Comparison of ENCODE assay signal across 8 cellular contexts in the genomic region with DNA sequence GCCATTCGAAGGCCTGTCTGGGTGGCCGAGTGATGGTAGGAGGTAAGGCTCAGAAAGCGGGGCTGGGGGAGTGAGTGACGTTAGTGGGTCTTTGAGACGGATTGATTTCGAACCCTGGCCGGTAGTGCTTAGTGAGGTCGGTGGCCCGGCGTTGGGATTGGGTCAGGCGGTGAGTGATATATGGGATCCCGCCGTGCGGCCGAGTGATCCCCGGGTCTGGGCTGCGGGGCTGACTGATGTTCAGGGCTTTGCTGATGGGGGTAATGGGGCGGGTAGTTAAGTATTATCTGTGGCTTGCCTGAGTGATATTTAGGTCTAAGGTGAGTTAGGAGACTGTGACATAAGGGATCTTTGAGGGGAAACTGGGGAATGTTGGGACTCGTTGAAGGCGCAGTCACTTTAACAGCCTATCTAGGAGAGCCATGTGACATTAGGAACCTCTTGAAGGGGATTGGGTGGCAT. TPM values are rescaled to one million over a fixed set of nuclear protein-coding genes. Genes with fewer than 3 reads are reported as not detected.
DNase-seq lines count a peak whose midpoint lies in the region; ATAC-seq and TF ChIP-seq lines count a peak whose summit lies in the region.

No MANE protein-coding gene starts in this region.

- peak overlapping the region; percentile 95 for H2AK5ac ChIP-seq in mesendoderm (ENCODE audit: low read length)

- H4K5ac ChIP-seq in mesendoderm (ENCODE audit: low read length), result no peak overlapping the region

- no peak for DNase-seq in CD4-positive, alpha-beta memory T cell
- DNase-seq in cardiac fibroblast (ENCODE audit: low read depth in 2 of 2), result no peak
- peak; percentile 14 for DNase-seq in mesendoderm
- peak in 1 of 2 donors; percentile 77 for DNase-seq in aorta
- DNase-seq in HCEC 1CT, result no peak
- DNase-seq in effector CD4-positive, alpha-beta T cell, result no peak
- DNase-seq in CD1c-positive myeloid dendritic cell (ENCODE audit: extremely low spot score), result no peak

- peaks cover 22% of the 10 kb centered on the region for H3K36me3 ChIP-seq in CD4-positive, alpha-beta memory T cell (ENCODE audit: insufficient read depth, low read length)
- H3K36me3 ChIP-seq in mesendoderm (ENCODE audit: control insufficient read depth, insufficient read depth, low read length) (peaks cover 7% of the 10 kb centered on the region), aorta (ENCODE audit: control insufficient read depth in 1 of 2, insufficient read depth in 2 of 2, low read length in 1 of 2) (peaks cover 0 to 3% of the 10 kb centered on the region in 2 donors)

- peak overlapping the region; percentile 100 for H3K4me2 ChIP-seq in mesendoderm (ENCODE audit: low read length)

- peak overlapping the region; percentile 6 for H3K4ac ChIP-seq in mesendoderm (ENCODE audit: low read depth, low read length)

- H2BK15ac ChIP-seq in mesendoderm (replicated peaks; ENCODE audit: low read depth), result no peak overlapping the region

- peaks cover 43% of the 10 kb centered on the region for H3K4me1 ChIP-seq in CD4-positive, alpha-beta memory T cell (ENCODE audit: insufficient read depth, low read length)
- H3K4me1 ChIP-seq in mesendoderm (ENCODE audit: control insufficient read depth, low read depth, low read length) (no peaks in the 10 kb centered on the region), aorta (ENCODE audit: control insufficient read depth in 1 of 2, insufficient read depth in 2 of 2, low read length in 2 of 2) (no peaks in the 10 kb centered on the region)

- H3K79me2 ChIP-seq in mesendoderm (ENCODE audit: control insufficient read depth, insufficient read depth, low read length), result peaks cover 13% of the 10 kb centered on the region

- no peak for ATAC-seq in aorta (ENCODE audit: low FRiP score)

- peak overlapping the region; percentile 97 for H3K56ac ChIP-seq in mesendoderm (ENCODE audit: low read length)

- no peak for TF ChIP-seq CTCF in cardiac fibroblast (IDR thresholded peaks at IDR 0.05; ENCODE audit: low read depth, low read length)

- H3K27me3 ChIP-seq in CD4-positive, alpha-beta memory T cell (ENCODE audit: insufficient read depth, low read length), result no peaks in the 10 kb centered on the region
- H3K27me3 ChIP-seq in mesendoderm (ENCODE audit: insufficient read depth, low read length, poor library complexity) (no peaks in the 10 kb centered on the region), aorta (ENCODE audit: control insufficient read depth in 1 of 2, insufficient read depth in 2 of 2, low read length in 1 of 2) (no peaks in the 10 kb centered on the region)

- no peaks in the 10 kb centered on the region for H3K9me3 Mint-ChIP-seq in CD4-positive, alpha-beta memory T cell
- no peaks in the 10 kb centered on the region for H3K9me3 Mint-ChIP-seq in IgD-negative memory B cell

- CTCF ChIA-PET in CD4-positive, alpha-beta memory T cell (lab: Charles Lee; ENCODE audit: partially characterized antibody), result interaction anchor here (0.5 to 4.0 kb wide), 35 partner anchors 10 to 201 kb away, joined by 3 to 151 read pairs (median 6); partner anchors contain the start of genes DYRK1B, FBL, FCGBP and ZNF546

- H3K4me3 Mint-ChIP-seq in CD4-positive, alpha-beta memory T cell, result peak overlapping the region; percentile 94 to 100 (median 96)
- H3K4me3 Mint-ChIP-seq in IgD-negative memory B cell, result peak overlapping the region; percentile 88 to 98 (median 96)

- POLR2A ChIA-PET in CD4-positive, alpha-beta memory T cell (lab: Charles Lee; ENCODE audit: partially characterized antibody), result interaction anchor here (1.1 to 4.7 kb wide), 23 partner anchors 10 to 1291 kb away, joined by 3 to 154 read pairs (median 13); partner anchors contain the start of genes DYRK1B, FBL, ZNF546 and ZNF780A

- peak overlapping the region; percentile 24 for H3K23ac ChIP-seq in mesendoderm (ENCODE audit: low read length)

- intact Hi-C loops in CD4-positive, alpha-beta memory T cell (cut with micrococcal nuclease), result loop anchor here (1.0 to 5.0 kb wide), 8 partner anchors 19 to 314 kb away; partner anchors contain the start of genes AKT2, DYRK1B, MAP3K10 and ZNF780A
- intact Hi-C loops in aorta (cut with DNase I), result loop anchor here in 1 of 2 donors (2.0 to 5.0 kb wide), 2 partner anchors 124 to 179 kb away; partner anchors contain the start of gene FBL

- H3K27me3 Mint-ChIP-seq in CD4-positive, alpha-beta memory T cell, result no peaks in the 10 kb centered on the region
- no peaks in the 10 kb centered on the region for H3K27me3 Mint-ChIP-seq in IgD-negative memory B cell

- H3K4me1 Mint-ChIP-seq in CD4-positive, alpha-beta memory T cell, result peaks cover 41 to 59% (median 50%) of the 10 kb centered on the region in 4 donors
- H3K4me1 Mint-ChIP-seq in IgD-negative memory B cell, result peaks cover 19 to 29% (median 21%) of the 10 kb centered on the region in 3 donors

- peaks cover 8% of the 10 kb centered on the region for H3K79me1 ChIP-seq in mesendoderm (ENCODE audit: low read length)

- peak overlapping the region; percentile 96 for H3K9ac ChIP-seq in mesendoderm (ENCODE audit: low read length)

- no peaks in the 10 kb centered on the region for H3K9me3 ChIP-seq in CD4-positive, alpha-beta memory T cell (ENCODE audit: control insufficient read depth in 1 of 2, low read length in 2 of 2)
- H3K9me3 ChIP-seq in aorta (ENCODE audit: control insufficient read depth, low read length), result no peaks in the 10 kb centered on the region

- peak overlapping the region; percentile 91 to 100 (median 99) for H3K27ac Mint-ChIP-seq in CD4-positive, alpha-beta memory T cell
- peak overlapping the region; percentile 70 to 98 (median 97) for H3K27ac Mint-ChIP-seq in IgD-negative memory B cell

- no peak overlapping the region for H2BK5ac ChIP-seq in mesendoderm (ENCODE audit: low read length)

- WGBS in mesendoderm (ENCODE audit: extremely low coverage, insufficient coverage, low lambda C conversion rate), result no CpG with 5 or more reads among the region's 20 CpGs
- WGBS in aorta, 2 donors, result 1% methylated on average over 20 of the region's 20 CpGs

- peak overlapping the region; percentile 94 for H3K27ac ChIP-seq in CD4-positive, alpha-beta memory T cell (ENCODE audit: low read depth, low read length)
- H3K27ac ChIP-seq in mesendoderm (ENCODE audit: low read depth, low read length), result no peak overlapping the region
- H3K27ac ChIP-seq in aorta (ENCODE audit: low read depth in 1 of 2, low read length in 2 of 2), result peak overlapping the region in 1 of 2 donors; percentile 88

- H3K36me3 Mint-ChIP-seq in CD4-positive, alpha-beta memory T cell, result peaks cover 21 to 41% of the 10 kb centered on the region in 2 donors
- H3K36me3 Mint-ChIP-seq in IgD-negative memory B cell, result peaks cover 11% of the 10 kb centered on the region

- peak overlapping the region; percentile 63 to 98 for H3K4me3 ChIP-seq in CD4-positive, alpha-beta memory T cell (ENCODE audit: low read length in 2 of 2)
- peak overlapping the region; percentile 88 to 91 for H3K4me3 ChIP-seq in cardiac fibroblast (replicated peaks in 1 of 2; ENCODE audit: low read depth in 2 of 2, low read length in 2 of 2)
- H3K4me3 ChIP-seq in mesendoderm (ENCODE audit: low read length), result peak overlapping the region; percentile 98
- peak overlapping the region; percentile 79 to 91 for H3K4me3 ChIP-seq in aorta (ENCODE audit: low read length in 2 of 2)

- no peak overlapping the region for H2BK120ac ChIP-seq in mesendoderm (ENCODE audit: low read depth, low read length)

- H3K18ac ChIP-seq in mesendoderm (ENCODE audit: low read length), result peak overlapping the region; percentile 78

- peak overlapping the region; percentile 70 for H4K8ac ChIP-seq in mesendoderm (ENCODE audit: low read depth, low read length)

RNA-seq across cellular contexts. Expression of gene PSMC4, which starts 0.4 kb away (rescaled TPM):
- total RNA-seq in CD4-positive, alpha-beta memory T cell, result 10 to 100 TPM; 53.1 to 56.3 TPM
- polyA plus RNA-seq in CD4-positive, alpha-beta memory T cell, result 100 to 1,000 TPM in 1 of 2 donors, 10 to 100 TPM in 1; 96.4 to 135 TPM
- 98.9 TPM for polyA plus RNA-seq in IgD-negative memory B cell
- polyA plus RNA-seq in mesendoderm (2013, experiment 1 of 2), result 114 TPM
- polyA plus RNA-seq in mesendoderm (2013, experiment 2 of 2), result 113 TPM
- 10 to 100 TPM; 53.3 to 66.8 TPM for total RNA-seq in aorta
- 10 to 100 TPM; 37.7 to 61.0 TPM for polyA plus RNA-seq in aorta

RNA-seq across cellular contexts. Expression of gene ZNF546, which starts 25.4 kb away (rescaled TPM):
- total RNA-seq in CD4-positive, alpha-beta memory T cell, result 10 to 100 TPM; 17.5 to 18.4 TPM
- 1 to 10 TPM; 2.9 TPM for polyA plus RNA-seq in CD4-positive, alpha-beta memory T cell
- 3.6 TPM for polyA plus RNA-seq in IgD-negative memory B cell
- polyA plus RNA-seq in mesendoderm (2013, experiment 1 of 2), result 0.15 TPM
- 0.27 TPM for polyA plus RNA-seq in mesendoderm (2013, experiment 2 of 2)
- total RNA-seq in aorta, result 10 to 100 TPM in 1 of 2 donors, 1 to 10 TPM in 1; 4.3 to 10.6 TPM
- 1 to 10 TPM in 1 of 2 donors, under 1 TPM in 1; 0.50 to 1.9 TPM for polyA plus RNA-seq in aorta

RNA-seq across cellular contexts. Expression of gene FCGBP, which starts 37.0 kb away (rescaled TPM):
- 10 to 100 TPM; 74.4 to 79.4 TPM for total RNA-seq in CD4-positive, alpha-beta memory T cell
- under 1 TPM; 0.10 to 0.65 TPM for polyA plus RNA-seq in CD4-positive, alpha-beta memory T cell
- polyA plus RNA-seq in IgD-negative memory B cell, result 0.25 TPM
- polyA plus RNA-seq in mesendoderm (2013, experiment 1 of 2), result 0.25 TPM
- polyA plus RNA-seq in mesendoderm (2013, experiment 2 of 2), result 0.29 TPM
- total RNA-seq in aorta, result 100 to 1,000 TPM in 1 of 2 donors, 10 to 100 TPM in 1; 71.2 to 790 TPM
- polyA plus RNA-seq in aorta, result 10 to 100 TPM in 1 of 2 donors, 1 to 10 TPM in 1; 1.4 to 16.5 TPM
